In the genomic region with DNA sequence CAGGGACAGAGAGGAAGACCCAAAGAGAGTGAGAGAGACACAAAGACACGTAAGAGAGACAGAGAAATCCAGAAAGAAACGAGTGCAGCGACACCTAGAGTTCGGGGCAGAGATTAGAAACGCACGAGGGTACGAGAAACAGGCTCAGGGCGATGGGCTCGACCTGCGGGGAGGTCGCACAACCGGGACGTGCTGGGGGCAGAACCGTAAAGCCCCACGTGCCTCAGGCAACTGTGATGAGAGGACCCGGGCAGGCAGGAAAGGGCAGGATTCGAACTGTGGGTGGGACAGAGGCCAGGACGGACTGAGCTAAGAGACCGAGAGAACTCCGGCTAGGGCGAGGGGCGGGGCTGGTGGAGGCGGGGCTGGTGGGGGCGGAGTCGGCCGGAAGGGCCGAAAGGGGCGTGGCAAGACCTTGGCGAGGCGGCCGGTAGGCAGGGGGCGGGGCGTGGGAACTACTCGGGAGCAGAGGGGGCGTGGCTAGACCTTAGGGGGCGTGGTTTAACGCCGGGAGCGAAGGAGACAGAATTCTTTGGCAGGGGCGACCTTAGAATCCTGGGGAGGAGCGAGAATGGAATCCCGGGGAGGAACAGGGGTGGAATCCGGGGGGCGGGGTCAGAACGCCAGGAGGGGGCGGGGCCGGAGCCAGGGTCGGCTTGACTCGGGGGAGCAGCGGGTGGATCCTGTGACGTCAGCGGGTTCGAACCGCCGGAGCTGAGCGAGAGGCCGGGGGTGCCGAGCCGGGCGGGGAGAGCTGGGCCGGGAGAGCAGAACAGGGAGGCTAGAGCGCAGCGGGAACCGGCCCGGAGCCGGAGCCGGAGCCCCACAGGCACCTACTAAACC, we compare ENCODE assay signal across 8 cellular contexts. TPM values are rescaled to one million over a fixed set of nuclear protein-coding genes. Genes with fewer than 3 reads are reported as not detected.
DNase-seq lines count a peak whose midpoint lies in the region; ATAC-seq, FAIRE-seq and TF ChIP-seq lines count a peak whose summit lies in the region.

TSS of gene NECTIN2 (plus strand) at position 686 of the 843 bp plus-strand sequence. CDS start 229 bp downstream, outside the sequence.

- H3K4me3 Mint-ChIP-seq in activated CD8-positive, alpha-beta memory T cell treated with anti-CD3 and anti-CD28 coated beads, Interleukin-2, amount 10 ng/mL, durations not matched to agents 7 days and 5 days, result peak within 1 kb of the TSS; percentile 74

- peak within 1 kb of the TSS; percentile 87 for H3K56ac ChIP-seq in H1 (replicated peaks; ENCODE audit: insufficient read length, low read depth, low read length)

- H2BK12ac ChIP-seq in H1 (ENCODE audit: low read depth, low read length) (peak within 1 kb of the TSS; percentile 96), mesenchymal stem cell (ENCODE audit: low read length in 2 of 2) (peak within 1 kb of the TSS; percentile 11 to 91)

- peak within 1 kb of the TSS; percentile 95 to 97 for H3K4me2 ChIP-seq in H1 (ENCODE audit: insufficient read depth in 1 of 2, low read depth in 2 of 2, low read length in 2 of 2)
- peak within 1 kb of the TSS; percentile 89 for H3K4me2 ChIP-seq in mesenchymal stem cell (ENCODE audit: low read length, poor library complexity, severe bottlenecking)

- H3K9me3 ChIP-seq in NT2/D1 (ENCODE audit: insufficient read depth, low read length), result no peaks in the 10 kb centered on the region
- H3K9me3 ChIP-seq in H1 (ENCODE audit: insufficient read depth in 2 of 2, low read depth in 1 of 2, low read length in 1 of 2), result no peaks in the 10 kb centered on the region
- H3K9me3 ChIP-seq in mesenchymal stem cell (ENCODE audit: control insufficient read depth, low read length), result no peaks in the 10 kb centered on the region

- FAIRE-seq in HTR-8/SVneo (lab: Jason Lieb, UNC) (peak; percentile 96), H1 (lab: Jason Lieb, UNC) (peak; percentile 94)

- H2BK120ac ChIP-seq in H1 (replicated peaks; ENCODE audit: low read depth, low read length), result peak within 1 kb of the TSS; percentile 62
- peak within 1 kb of the TSS; percentile 66 for H2BK120ac ChIP-seq in mesenchymal stem cell (ENCODE audit: low read depth, low read length)

- peaks cover 21% of the 10 kb centered on the region for H3K4me1 Mint-ChIP-seq in activated CD8-positive, alpha-beta memory T cell treated with anti-CD3 and anti-CD28 coated beads, Interleukin-2, amount 10 ng/mL, durations not matched to agents 7 days and 5 days

- H3K4me1 ChIP-seq in NT2/D1 (ENCODE audit: insufficient read depth, insufficient read length) (peaks cover 17% of the 10 kb centered on the region), H1 (replicated peaks in 1 of 4; ENCODE audit: control insufficient read depth in 3 of 4, insufficient read depth in 4 of 4, low read length in 3 of 4) (peaks cover 14 to 22% (median 16%) of the 10 kb centered on the region in 4 experiments), mesenchymal stem cell (ENCODE audit: control insufficient read depth, insufficient read depth, low read depth, low read length) (peaks cover 25% of the 10 kb centered on the region)

- no peaks in the 10 kb centered on the region for H3K27me3 ChIP-seq in NT2/D1 (ENCODE audit: insufficient read depth, insufficient read length)
- H3K27me3 ChIP-seq in H1 (replicated peaks in 1 of 4; ENCODE audit: control insufficient read depth in 3 of 4, extremely low read depth in 1 of 4, insufficient read depth in 3 of 4, low read length in 3 of 4), result peaks cover 0 to 2% (median 0%) of the 10 kb centered on the region in 4 experiments; a peak in 1 of 7 replicates
- H3K27me3 ChIP-seq in mesenchymal stem cell (ENCODE audit: control insufficient read depth in 1 of 2, insufficient read depth in 1 of 2, low read length in 2 of 2), result no peaks in the 10 kb centered on the region

- H3K9ac ChIP-seq in NT2/D1 (ENCODE audit: insufficient read length, low read depth), result peak within 1 kb of the TSS; percentile 95
- H3K9ac ChIP-seq in H1 (replicated peaks in 1 of 4; ENCODE audit: extremely low read depth in 1 of 4, low read depth in 3 of 4, low read length in 3 of 4), result peak within 1 kb of the TSS; percentile 83 to 99 (median 90)
- peak within 1 kb of the TSS; percentile 98 for H3K9ac ChIP-seq in mesenchymal stem cell (ENCODE audit: low read length)

- H4K8ac ChIP-seq in H1 (ENCODE audit: extremely low read depth, insufficient read depth, low read length) (peak within 1 kb of the TSS; percentile 76), mesenchymal stem cell (ENCODE audit: low read length) (peak within 1 kb of the TSS; percentile 77)

- H3K9me3 Mint-ChIP-seq in activated CD8-positive, alpha-beta memory T cell treated with anti-CD3 and anti-CD28 coated beads, Interleukin-2, amount 10 ng/mL, durations not matched to agents 7 days and 5 days (ENCODE audit: low read depth), result no peaks in the 10 kb centered on the region

- peaks cover 38% of the 10 kb centered on the region for H3K27me3 Mint-ChIP-seq in activated CD8-positive, alpha-beta memory T cell treated with anti-CD3 and anti-CD28 coated beads, Interleukin-2, amount 10 ng/mL, durations not matched to agents 7 days and 5 days

- WGBS in H1 (ENCODE audit: extremely low coverage in 1 of 2, insufficient coverage in 1 of 2, insufficient read length in 1 of 2, insufficient replicate concordance in 2 of 2, low coverage in 1 of 2, low lambda C conversion rate in 2 of 2, missing lambda C conversion rate in 1 of 2), 2 experiments, result 2% methylated on average over 46 of the region's 67 CpGs; no CpG with 5 or more reads in 1 of the 2 experiments
- WGBS in mesenchymal stem cell, result under 1% methylated on average over 50 of the region's 67 CpGs

- TF ChIP-seq EP300 in H1 (IDR thresholded peaks at IDR 0.05; ENCODE audit: borderline replicate concordance in 1 of 2, low read depth in 2 of 2, low read length in 2 of 2), result 0 out of 3 replicates have a peak, but pooled peaks of 1 of the 2 experiments have one; percentile 32

- peaks cover 12 to 18% of the 10 kb centered on the region in 2 experiments for H4K20me1 ChIP-seq in H1 (replicated peaks in 1 of 2; ENCODE audit: control insufficient read depth in 1 of 2, insufficient read depth in 2 of 2, low read length in 2 of 2)

- H3K36me3 ChIP-seq in NT2/D1 (ENCODE audit: insufficient read depth, insufficient read length, low read length), result peaks cover 20% of the 10 kb centered on the region
- no peaks in the 10 kb centered on the region for H3K36me3 ChIP-seq in H1 (ENCODE audit: control insufficient read depth in 2 of 4, insufficient read depth in 4 of 4, low read length in 3 of 4)
- peaks cover 0 to 3% of the 10 kb centered on the region in 2 experiments for H3K36me3 ChIP-seq in mesenchymal stem cell (ENCODE audit: control insufficient read depth in 1 of 2, insufficient read depth in 2 of 2, low read depth in 1 of 2, low read length in 2 of 2)

- H3K36me3 Mint-ChIP-seq in activated CD8-positive, alpha-beta memory T cell treated with anti-CD3 and anti-CD28 coated beads, Interleukin-2, amount 10 ng/mL, durations not matched to agents 7 days and 5 days, result no peaks in the 10 kb centered on the region

- H4K91ac ChIP-seq in H1 (replicated peaks; ENCODE audit: insufficient read length, low read length), result peak within 1 kb of the TSS; percentile 75
- peak within 1 kb of the TSS; percentile 96 for H4K91ac ChIP-seq in mesenchymal stem cell (ENCODE audit: low read length)

- peak; percentile 48 to 87 for TF ChIP-seq POLR2A in H1 (IDR thresholded peaks at IDR 0.05; ENCODE audit: control extremely low read depth in 1 of 2, low read depth in 2 of 2, low read length in 2 of 2)

- peak within 1 kb of the TSS; percentile 85 for H3K4me3 ChIP-seq in NT2/D1 (ENCODE audit: insufficient read length, low read depth)
- peak within 1 kb of the TSS; percentile 84 to 98 (median 92) for H3K4me3 ChIP-seq in H1 (ENCODE audit: extremely low read depth in 1 of 4, insufficient read depth in 2 of 4, low read depth in 3 of 4, low read length in 4 of 4)
- H3K4me3 ChIP-seq in mesenchymal stem cell (ENCODE audit: insufficient read depth in 1 of 2, low read depth in 1 of 2, low read length in 2 of 2), result peak within 1 kb of the TSS; percentile 95

- H3K79me2 ChIP-seq in H1 (ENCODE audit: control insufficient read depth in 1 of 2, insufficient read depth in 2 of 2, low read length in 2 of 2), result peaks cover 19 to 39% of the 10 kb centered on the region in 2 experiments

- H3K18ac ChIP-seq in H1 (ENCODE audit: extremely low read depth, low read length), result peak within 1 kb of the TSS; percentile 99
- H3K18ac ChIP-seq in mesenchymal stem cell (ENCODE audit: low read depth in 1 of 2, low read length in 2 of 2), result peak within 1 kb of the TSS; percentile 94 to 99

- POLR2A ChIA-PET in H1 (lab: Charles Lee; ENCODE audit: partially characterized antibody), result interaction anchor here (0.5 to 6.6 kb wide), 11 partner anchors 9 to 1565 kb away, joined by 3 to 65 read pairs (median 5); partner anchors contain the start of genes APOE, BCAM and TOMM40

- H3K27ac Mint-ChIP-seq in activated CD8-positive, alpha-beta memory T cell treated with anti-CD3 and anti-CD28 coated beads, Interleukin-2, amount 10 ng/mL, durations not matched to agents 7 days and 5 days, result peak within 1 kb of the TSS; percentile 55

- peak; percentile 50 to 60 for TF ChIP-seq RAD21 in H1 (IDR thresholded peaks at IDR 0.05 in 1 of 2, conservative IDR thresholded peaks at IDR 0.05 in 1 of 2; ENCODE audit: low read depth in 2 of 2, low read length in 2 of 2)

- DNase-seq in DMS53 (lab: John Stamatoyannopoulos, UW) (peak; percentile 96), HTR-8/SVneo (ENCODE audit: insufficient read length, low spot score) (peak; percentile 98), NT2/D1 (ENCODE audit: low read depth, low spot score) (peak; percentile 90), H1 (ENCODE audit: low read depth in 1 of 2, low spot score in 2 of 2) (peak; percentile 97 to 100), mesenchymal stem cell (peak; percentile 97)
- DNase-seq in activated CD8-positive, alpha-beta memory T cell treated with anti-CD3 and anti-CD28 coated beads, Interleukin-2, amount 10 ng/mL, durations not matched to agents 7 days and 5 days, result peak; percentile 93
- DNase-seq in stimulated activated CD4-positive, alpha-beta T cell treated with anti-CD3 and anti-CD28 coated beads, TNF-alpha, amount 100 ng/mL, for 48 hours (ENCODE audit: low read depth in 3 of 3), result peak; percentile 83 to 97 (median 96)

- CTCF ChIA-PET in activated CD8-positive, alpha-beta memory T cell treated with anti-CD3 and anti-CD28 coated beads, Interleukin-2, amount 10 ng/mL, durations not matched to agents 7 days and 5 days (lab: Charles Lee), result interaction anchor here (0.7 to 2.5 kb wide), 9 partner anchors 38 to 191 kb away, joined by 3 to 12 read pairs (median 4); no protein-coding TSS in a partner anchor
- CTCF ChIA-PET in H1 (lab: Charles Lee; ENCODE audit: partially characterized antibody), result interaction anchor here (0.6 to 1.9 kb wide), 26 partner anchors 10 to 167 kb away, joined by 3 to 19 read pairs (median 3); partner anchors contain the start of genes BCAM and CBLC

- H2BK20ac ChIP-seq in H1 (ENCODE audit: low read length), result peak within 1 kb of the TSS; percentile 98

- H3K23ac ChIP-seq in H1 (ENCODE audit: insufficient read length) (no peak within 1 kb of the TSS), mesenchymal stem cell (ENCODE audit: low read length in 2 of 2) (peak within 1 kb of the TSS; percentile 68 to 79)

- H2BK5ac ChIP-seq in H1 (ENCODE audit: low read depth, low read length), result peak within 1 kb of the TSS; percentile 93
- peak within 1 kb of the TSS; percentile 99 for H2BK5ac ChIP-seq in mesenchymal stem cell (ENCODE audit: low read depth, low read length, poor library complexity, severe bottlenecking)

- TF ChIP-seq CTCF in H1 (IDR thresholded peaks at IDR 0.05; ENCODE audit: control extremely low read depth in 1 of 3, insufficient read depth in 1 of 3, low read depth in 1 of 3, low read length in 3 of 3), result peak; percentile 70 to 97 (median 73)

- H2AFZ ChIP-seq in H1 (ENCODE audit: low read length) (peak within 1 kb of the TSS; percentile 92; the same call in 1 of the 2 replicates), mesenchymal stem cell (ENCODE audit: low read depth, low read length) (peak within 1 kb of the TSS; percentile 95)

- peak; percentile 74 for ATAC-seq in activated CD8-positive, alpha-beta memory T cell treated with anti-CD3 and anti-CD28 coated beads, Interleukin-2, amount 10 ng/mL, durations not matched to agents 7 days and 5 days
- no peak for ATAC-seq in HG03108 (IDR thresholded peaks at IDR 0.05; ENCODE audit: unreplicated experiment)

- peak within 1 kb of the TSS; percentile 69 for H4K5ac ChIP-seq in H1 (ENCODE audit: insufficient read length, low read depth, low read length)

- H3K4ac ChIP-seq in H1 (replicated peaks; ENCODE audit: insufficient read length, low read depth, low read length) (peak within 1 kb of the TSS; percentile 58), mesenchymal stem cell (ENCODE audit: low read depth in 1 of 2, low read length in 2 of 2) (peak within 1 kb of the TSS; percentile 95 to 99)

- peak within 1 kb of the TSS; percentile 98 for H2BK15ac ChIP-seq in H1 (ENCODE audit: low read length)
- H2BK15ac ChIP-seq in mesenchymal stem cell (ENCODE audit: low read depth, poor library complexity, severe bottlenecking), result peak within 1 kb of the TSS; percentile 98

- H2AK5ac ChIP-seq in H1 (ENCODE audit: low read depth, low read length) (0 out of 2 replicates have a peak within 1 kb of the TSS, but pooled peaks have one; percentile 65), mesenchymal stem cell (ENCODE audit: low read length, severe bottlenecking) (peak within 1 kb of the TSS; percentile 78)

- no peak within 1 kb of the TSS for H3K14ac ChIP-seq in H1 (ENCODE audit: insufficient read length)
- H3K14ac ChIP-seq in mesenchymal stem cell (ENCODE audit: low read length in 2 of 2), result peak within 1 kb of the TSS; percentile 77 to 96

- H3K79me1 ChIP-seq in H1 (ENCODE audit: low read depth, low read length), result peaks cover 9% of the 10 kb centered on the region; the same call in 1 of the 2 replicates
- no peaks in the 10 kb centered on the region for H3K79me1 ChIP-seq in mesenchymal stem cell (replicated peaks; ENCODE audit: low read length, poor library complexity, severe bottlenecking)

- H3K23me2 ChIP-seq in H1 (ENCODE audit: low read depth, low read length), result peaks cover 18% of the 10 kb centered on the region

- H3K27ac ChIP-seq in H1 (ENCODE audit: low read depth, low read length) (peak within 1 kb of the TSS; percentile 92), mesenchymal stem cell (ENCODE audit: low read length, poor library complexity, severe bottlenecking) (peak within 1 kb of the TSS; percentile 98)

RNA-seq across cellular contexts. Expression of gene NECTIN2, which starts in this region (rescaled TPM):
- total RNA-seq in activated CD8-positive, alpha-beta memory T cell treated with anti-CD3 and anti-CD28 coated beads, Interleukin-2, amount 10 ng/mL, durations not matched to agents 7 days and 5 days, result under 1 TPM; 0.49 to 0.67 TPM
- total RNA-seq in H1 (2021; fragmentation: NEBNext Ultra II Directional; extraction: Animal tissue kit (Norgen Biotek cat#: 25700)), result 181 and 184 TPM in 2 replicates
- 237 and 318 TPM in 2 replicates for polyA plus RNA-seq in H1 (2011; rRNA removed)
- 172 TPM for polyA plus RNA-seq in H1 (2011; cell fraction: cytosol; rRNA removed)
- 179 TPM for polyA plus RNA-seq in H1 (2011; cell fraction: nucleus; rRNA removed)
- 178 to 211 TPM (median 195 TPM) in 4 replicates for polyA plus RNA-seq in H1 (2012, experiment 1 of 2)
- polyA plus RNA-seq in H1 (2012, experiment 2 of 2), result 296 TPM
- polyA plus RNA-seq in H1 (2013, experiment 1 of 2), result 279 TPM
- polyA plus RNA-seq in H1 (2013, experiment 2 of 2), result 320 TPM
- 159 and 221 TPM in 2 replicates for polyA minus RNA-seq in H1 (2011; rRNA and poly(A)+ RNA removed)
- polyA minus RNA-seq in H1 (2011; cell fraction: cytosol; rRNA and poly(A)+ RNA removed), result 128 TPM
- 64.3 TPM for polyA minus RNA-seq in H1 (2011; cell fraction: nucleus; rRNA and poly(A)+ RNA removed)
- 234 TPM for polyA plus RNA-seq in mesenchymal stem cell (2013, experiment 1 of 2)
- polyA plus RNA-seq in mesenchymal stem cell (2013, experiment 2 of 2), result 231 TPM

Comparison
In these comparisons a context has a peak if more than half of its experiments do, and no peak if none do; other contexts are left out.
1. RNA of gene NECTIN2 (total RNA-seq): 181 to 184 TPM in H1; 0.49 to 0.67 TPM in activated CD8-positive, alpha-beta memory T cell treated with anti-CD3 and anti-CD28 coated beads, Interleukin-2, amount 10 ng/mL, durations not matched to agents 7 days and 5 days; every median in the first group is over 100 times any median in the second.
2. Peak in DNase-seq and ATAC-seq in activated CD8-positive, alpha-beta memory T cell treated with anti-CD3 and anti-CD28 coated beads, Interleukin-2, amount 10 ng/mL, durations not matched to agents 7 days and 5 days; RNA of the gene not detected or under 1 TPM.
3. Peak in every context shown above with its lines, with median percentiles within 50 percentile points of each other: DNase-seq, H3K4me3 ChIP-seq and H3K9ac ChIP-seq.